Comparison of ENCODE assay signal across 12 cellular contexts in genomic region chr22:39284142-39284980, GRCh38. TPM values are rescaled to one million over a fixed set of nuclear protein-coding genes. Genes with fewer than 3 reads are reported as not detected.
A peak's percentile ranks its signal among the peaks of the same experiment; 100 is the strongest.
DNase-seq lines count a peak whose midpoint lies in the region; ATAC-seq, FAIRE-seq and TF ChIP-seq lines count a peak whose summit lies in the region.
"Had no signal": no experiment of that assay in that cellular context is flagged by ENCODE, and none has a peak within 500 bp of the region (broad histone marks: within the 10 kb centered on the region; RNA-seq: fewer than 3 reads in every experiment).

No MANE protein-coding gene starts in this region.

- TF ChIP-seq POLR2A in K562 (conservative IDR thresholded peaks at IDR 0.05) = no peak

- no peaks in the 10 kb centered on the region for H3K79me2 ChIP-seq in K562 (ENCODE audit: control insufficient read depth, insufficient read depth, low read length)

- H3K9me1 ChIP-seq in K562 (ENCODE audit: control insufficient read depth, insufficient read depth, low read length) = no peaks in the 10 kb centered on the region

- in situ Hi-C loops in K562 (cut with MboI) = no loop called here

- POLR2A ChIA-PET in K562 (lab: Yijun Ruan, JAX) = interaction anchor here (0.5 to 2.7 kb wide), 6 partner anchors 9 to 217 kb away, joined by 3 to 12 read pairs (median 4); partner anchors contain the start of gene RPL3
- POLR2A ChIA-PET in A673 (lab: Charles Lee; ENCODE audit: low non-redundant PET) = interaction anchor here (0.7 kb wide), 1 partner anchor 834 kb away, joined by 5 read pairs; no protein-coding TSS in a partner anchor

- WGBS in K562 (ENCODE audit: insufficient coverage, low coverage, missing lambda C conversion rate) = 96% methylated on average over 16 of the region's 19 CpGs

- peak overlapping the region in 1 of 2 experiments; percentile 60; a peak in 2 of 4 replicates for H3K9ac ChIP-seq in K562 (ENCODE audit: insufficient read depth in 1 of 2, low read depth in 2 of 2, low read length in 2 of 2)
- H3K9ac ChIP-seq in kidney (ENCODE audit: low read length in 2 of 2) = peak overlapping the region in 1 of 2 donors; percentile 61
- peak overlapping the region; percentile 71 for H3K9ac ChIP-seq in skeletal muscle satellite cell (ENCODE audit: low read depth, low read length)

- H3K4me2 ChIP-seq in K562 (ENCODE audit: insufficient read depth, low read length) (peak overlapping the region; percentile 25; the same call in 1 of the 2 replicates), skeletal muscle satellite cell (ENCODE audit: low read length) (peak overlapping the region; percentile 39)

- FAIRE-seq in K562 (lab: Jason Lieb, UNC) (peak; percentile 44), kidney (lab: Jason Lieb, UNC) (no peak)

- H3K4me1 ChIP-seq in K562 (replicated peaks in 1 of 2; ENCODE audit: control insufficient read depth in 2 of 2, insufficient read depth in 2 of 2, low read length in 2 of 2) = peaks cover 32 to 33% of the 10 kb centered on the region in 2 experiments
- H3K4me1 ChIP-seq in kidney (ENCODE audit: control insufficient read depth in 1 of 2, insufficient read depth in 1 of 2, low read depth in 1 of 2, low read length in 2 of 2) = peaks cover 31 to 42% of the 10 kb centered on the region in 2 donors
- peaks cover 27% of the 10 kb centered on the region for H3K4me1 ChIP-seq in skeletal muscle satellite cell (ENCODE audit: control insufficient read depth, insufficient read depth, low read length)
- peaks cover 5% of the 10 kb centered on the region for H3K4me1 ChIP-seq in A673 (ENCODE audit: insufficient read depth, low read length, poor library complexity, severe bottlenecking)

- no peak for TF ChIP-seq CTCF in K562 (IDR thresholded peaks at IDR 0.05 in 2 of 3, conservative IDR thresholded peaks at IDR 0.05 in 1 of 3; ENCODE audit: insufficient read depth in 2 of 3, low read depth in 1 of 3, low read length in 3 of 3)
- no peak for TF ChIP-seq CTCF in kidney (IDR thresholded peaks at IDR 0.05; ENCODE audit: borderline replicate concordance, extremely low read depth, insufficient read depth)
- TF ChIP-seq CTCF in A673 (conservative IDR thresholded peaks at IDR 0.05; ENCODE audit: low read depth, low read length) = no peak

- H3K4me3 ChIP-seq in K562 = no peak overlapping the region
- H3K4me3 ChIP-seq in kidney (ENCODE audit: low read length in 2 of 2) = no peak overlapping the region
- peak overlapping the region; percentile 44 for H3K4me3 ChIP-seq in skeletal muscle satellite cell (ENCODE audit: low read length)
- H3K4me3 ChIP-seq in A673 (ENCODE audit: low read depth, low read length, poor library complexity, severe bottlenecking) = no peak overlapping the region
- H3K4me3 ChIP-seq: SK-N-MC had no signal

- no peaks in the 10 kb centered on the region for H3K27me3 ChIP-seq in K562 (ENCODE audit: control insufficient read depth in 2 of 2, insufficient read depth in 2 of 2, low read length in 2 of 2)
- H3K27me3 ChIP-seq in skeletal muscle satellite cell (ENCODE audit: control insufficient read depth, insufficient read depth, low read length) = no peaks in the 10 kb centered on the region
- no peaks in the 10 kb centered on the region for H3K27me3 ChIP-seq in A673 (replicated peaks; ENCODE audit: insufficient read depth, low read depth, low read length, poor library complexity)

- H3K9me3 ChIP-seq in K562 (replicated peaks; ENCODE audit: control insufficient read depth, insufficient read depth, low read depth, low read length) (peaks cover 13% of the 10 kb centered on the region), kidney (ENCODE audit: control insufficient read depth in 1 of 2, low read length in 2 of 2) (peaks cover 0 to 6% of the 10 kb centered on the region in 2 donors), skeletal muscle satellite cell (replicated peaks; ENCODE audit: low read length) (peaks cover 5% of the 10 kb centered on the region), A673 (ENCODE audit: low read depth, low read length, poor library complexity, severe bottlenecking) (no peaks in the 10 kb centered on the region)

- DNase-seq in ELF-1 (ENCODE audit: low read depth, low spot score) (peak; percentile 38), K562 (ENCODE audit: extremely low read depth in 1 of 4, low spot score in 3 of 4) (no peak), kidney (no peak), NCI-H774 (lab: John Stamatoyannopoulos, UW) (no peak), A673 (ENCODE audit: low spot score) (no peak)
- DNase-seq: naive B cell; NCI-H1092; stimulated activated CD4-positive, alpha-beta T cell treated with anti-CD3 and anti-CD28 coated beads, Interleukin-4, amount 100 ng/mL, for 4 hours had no signal

- H2AFZ ChIP-seq in K562 (ENCODE audit: low read depth, low read length) = peak overlapping the region; percentile 79

- H3K36me3 ChIP-seq in K562 (ENCODE audit: control insufficient read depth, insufficient read depth, low read length) (no peaks in the 10 kb centered on the region; the same call in 2 of the 3 replicates), kidney (ENCODE audit: control insufficient read depth in 1 of 2, insufficient read depth in 2 of 2, low read length in 2 of 2) (no peaks in the 10 kb centered on the region), skeletal muscle satellite cell (ENCODE audit: insufficient read depth, low read length) (no peaks in the 10 kb centered on the region), A673 (ENCODE audit: insufficient read depth, low read length, poor library complexity, severe bottlenecking) (no peaks in the 10 kb centered on the region)

- intact Hi-C loops in K562 (cut with micrococcal nuclease) = no loop called here
- intact Hi-C loops in kidney (cut with DNase I) = no loop called here
- intact Hi-C loops in A673 (cut with micrococcal nuclease; ENCODE audit: unreplicated experiment) = no loop called here

- CTCF ChIA-PET in K562 (lab: Yijun Ruan, JAX; ENCODE audit: low intra/inter-chr PET ratio) = no interaction called here
- CTCF ChIA-PET in A673 (lab: Charles Lee) = no interaction called here

- ATAC-seq in K562 (no peak), GM19023 (IDR thresholded peaks at IDR 0.05; ENCODE audit: unreplicated experiment) (no peak), GM18517 (IDR thresholded peaks at IDR 0.05; ENCODE audit: unreplicated experiment) (no peak)

- peak overlapping the region; percentile 91 for H3K27ac ChIP-seq in K562 (ENCODE audit: extremely low read depth, low read depth, low read length)
- H3K27ac ChIP-seq in kidney (ENCODE audit: low read depth in 2 of 2, low read length in 2 of 2) = peak overlapping the region; percentile 80 to 90
- no peak overlapping the region for H3K27ac ChIP-seq in A673 (ENCODE audit: low read depth, low read length, poor library complexity, severe bottlenecking)
- H3K27ac ChIP-seq: SK-N-MC had no signal

- TF ChIP-seq RAD21 in K562 (CRISPR knock-in tag; conservative IDR thresholded peaks at IDR 0.05 in 1 of 2, IDR thresholded peaks at IDR 0.05 in 1 of 2) = no peak

- BruUV-seq in K562 (replicated peaks; lab: Mats Ljungman, UMichigan) (no TSS peak), A673 (replicated peaks; lab: Mats Ljungman, UMichigan) (no TSS peak)

- no peaks in the 10 kb centered on the region for H4K20me1 ChIP-seq in K562 (replicated peaks; ENCODE audit: control insufficient read depth, insufficient read depth, low read length)

- no peak for TF ChIP-seq EP300 in K562 (IDR thresholded peaks at IDR 0.05; ENCODE audit: low read length)

RNA-seq across cellular contexts. Expression of gene RPL3, which starts 35.1 kb away (rescaled TPM):
- 772 and 1,506 TPM in 2 replicates for total RNA-seq in K562 (2011; cell fraction: chromatin; rRNA removed; ENCODE audit: low replicate concordance)
- total RNA-seq in K562 (2011; cell fraction: nucleolus; rRNA removed) = 1,570 and 1,591 TPM in 2 replicates
- 1,390 and 1,690 TPM in 2 replicates for total RNA-seq in K562 (2011; cell fraction: nucleoplasm; rRNA removed)
- 2,245 and 2,417 TPM in 2 replicates for total RNA-seq in K562 (2014; rRNA removed)
- 1,384 and 1,624 TPM in 2 replicates for total RNA-seq in K562 (2014; rRNA removed; fragmentation: Illumina TruSeq; extraction: Trizol)
- total RNA-seq in K562 (2015; rRNA removed; fragmentation: Illumina TruSeq; extraction: Trizol) = 1,989 and 2,037 TPM in 2 replicates
- total RNA-seq in K562 (2021) = 1,960 and 1,995 TPM in 2 replicates
- polyA plus RNA-seq in K562 (2011; rRNA removed) = 3,220 and 3,989 TPM in 2 replicates
- polyA plus RNA-seq in K562 (2011; cell fraction: cytosol; rRNA removed) = 4,199 and 5,450 TPM in 2 replicates
- polyA plus RNA-seq in K562 (2011; cell fraction: nucleus; rRNA removed) = 2,091 and 2,598 TPM in 2 replicates
- polyA plus RNA-seq in K562 (2012) = 3,035 and 4,256 TPM in 2 replicates
- 2,565 and 2,747 TPM in 2 replicates for polyA plus RNA-seq in K562 (2014; fragmentation: Illumina TruSeq; extraction: Trizol)
- 1,000 to 10,000 TPM; 3,338 to 4,066 TPM for polyA plus RNA-seq in K562 (2014; fragmentation: Nextera tagmentation; extraction: Ambion mirVana)
- 2,749 and 3,057 TPM in 2 replicates for polyA plus RNA-seq in K562 (2014; rRNA removed)
- polyA minus RNA-seq in K562 (2011; rRNA and poly(A)+ RNA removed) = 1,664 and 1,688 TPM in 2 replicates
- polyA minus RNA-seq in K562 (2011; cell fraction: cytosol; rRNA and poly(A)+ RNA removed) = 1,079 and 1,282 TPM in 2 replicates
- polyA minus RNA-seq in K562 (2011; cell fraction: nucleus; rRNA and poly(A)+ RNA removed) = 554 and 1,072 TPM in 2 replicates
- total RNA-seq in kidney = 1,862 TPM
- 2,443 TPM for polyA plus RNA-seq in kidney (ENCODE audit: insufficient read depth, low read depth, low replicate concordance)
- 2,395 and 3,503 TPM in 2 replicates for total RNA-seq in skeletal muscle satellite cell (2012; rRNA removed)
- total RNA-seq in A673 (2021) = 1,117 and 1,141 TPM in 2 replicates

RNA-seq across cellular contexts. Expression of gene PDGFB, which starts 39.6 kb away (rescaled TPM):
- 4.7 and 16.7 TPM in 2 replicates for total RNA-seq in K562 (2011; cell fraction: chromatin; rRNA removed; ENCODE audit: low replicate concordance)
- total RNA-seq in K562 (2011; cell fraction: nucleolus; rRNA removed) = 12.4 and 26.7 TPM in 2 replicates
- total RNA-seq in K562 (2011; cell fraction: nucleoplasm; rRNA removed) = 8.9 and 13.1 TPM in 2 replicates
- total RNA-seq in K562 (2014; rRNA removed) = 0.69 and 1.1 TPM in 2 replicates
- 0.13 and 0.22 TPM in 2 replicates for total RNA-seq in K562 (2014; rRNA removed; fragmentation: Illumina TruSeq; extraction: Trizol)
- 0.11 TPM in 1 of 2 replicates, not detected in the other for total RNA-seq in K562 (2015; rRNA removed; fragmentation: Illumina TruSeq; extraction: Trizol)
- total RNA-seq in K562 (2021) = 1.2 and 1.4 TPM in 2 replicates
- polyA plus RNA-seq in K562 (2011; rRNA removed) = 3.6 and 4.0 TPM in 2 replicates
- polyA plus RNA-seq in K562 (2011; cell fraction: cytosol; rRNA removed) = 4.9 and 8.7 TPM in 2 replicates
- polyA plus RNA-seq in K562 (2011; cell fraction: nucleus; rRNA removed) = 8.4 and 18.7 TPM in 2 replicates
- polyA plus RNA-seq in K562 (2012) = 0.32 and 1.7 TPM in 2 replicates
- 0.40 and 0.89 TPM in 2 replicates for polyA plus RNA-seq in K562 (2014; fragmentation: Illumina TruSeq; extraction: Trizol)
- under 1 TPM; 0.07 to 0.15 TPM for polyA plus RNA-seq in K562 (2014; fragmentation: Nextera tagmentation; extraction: Ambion mirVana)
- polyA plus RNA-seq in K562 (2014; rRNA removed) = 0.50 and 0.56 TPM in 2 replicates
- 3.8 and 6.7 TPM in 2 replicates for polyA minus RNA-seq in K562 (2011; rRNA and poly(A)+ RNA removed)
- 7.7 and 8.4 TPM in 2 replicates for polyA minus RNA-seq in K562 (2011; cell fraction: cytosol; rRNA and poly(A)+ RNA removed)
- 3.2 and 4.0 TPM in 2 replicates for polyA minus RNA-seq in K562 (2011; cell fraction: nucleus; rRNA and poly(A)+ RNA removed)
- 14.2 TPM for total RNA-seq in kidney
- 10.4 TPM for polyA plus RNA-seq in kidney (ENCODE audit: insufficient read depth, low read depth, low replicate concordance)
- total RNA-seq in skeletal muscle satellite cell (2012; rRNA removed) = 0.25 and 0.87 TPM in 2 replicates
- 0.09 and 0.13 TPM in 2 replicates for total RNA-seq in A673 (2021)
